ENCODE assay signal across 19 cellular contexts in the genomic region with DNA sequence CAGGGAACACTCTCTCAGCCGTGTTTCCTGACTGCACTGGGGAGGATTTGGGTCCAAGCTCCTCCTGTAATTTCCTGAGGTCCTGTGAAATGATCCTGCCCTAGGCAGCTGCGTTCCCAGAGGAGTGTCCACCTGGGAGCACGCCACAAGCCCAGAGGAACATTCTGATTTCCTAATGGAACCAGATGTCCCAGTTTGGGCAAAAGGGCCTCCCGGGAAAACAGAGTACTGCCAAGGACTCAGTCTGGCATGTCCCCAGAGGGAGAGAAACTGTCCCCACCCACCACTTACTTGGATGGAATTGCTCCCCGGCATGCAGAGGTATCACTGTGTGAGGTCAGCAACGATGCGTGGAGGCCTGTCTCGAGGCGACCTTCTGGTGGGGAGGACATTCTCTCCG. TPM values are rescaled to one million over a fixed set of nuclear protein-coding genes. Genes with fewer than 3 reads are reported as not detected.
DNase-seq lines count a peak whose midpoint lies in the region; ATAC-seq, FAIRE-seq and TF ChIP-seq lines count a peak whose summit lies in the region.
"Had no signal": no experiment of that assay in that cellular context is flagged by ENCODE, and none has a peak within 500 bp of the region (broad histone marks: within the 10 kb centered on the region; RNA-seq: fewer than 3 reads in every experiment).

No MANE protein-coding gene starts in this region.

- no peak for ATAC-seq in HG02981 (IDR thresholded peaks at IDR 0.05; ENCODE audit: unreplicated experiment)
- ATAC-seq: stimulated activated effector memory CD8-positive, alpha-beta T cell treated with anti-CD3 and anti-CD28 coated beads, Interleukin-12 subunit alpha, Interleukin-12 subunit beta, amount 100 ng/mL, for 72 hours had no signal

- no peak overlapping the region for H2AFZ ChIP-seq in astrocyte (ENCODE audit: low read depth, low read length)

- H3K4me2 ChIP-seq in BLaER1 (peak overlapping the region; percentile 33), astrocyte (ENCODE audit: low read length) (no peak overlapping the region)

- H3K9me3 ChIP-seq in BLaER1 (no peaks in the 10 kb centered on the region), astrocyte (ENCODE audit: insufficient read depth, low read depth, low read length) (no peaks in the 10 kb centered on the region), kidney (ENCODE audit: control insufficient read depth in 1 of 2, low read length in 2 of 2) (no peaks in the 10 kb centered on the region), small intestine (ENCODE audit: control insufficient read depth, low read depth) (no peaks in the 10 kb centered on the region)

- no peak overlapping the region for H3K4me3 ChIP-seq in BLaER1
- H3K4me3 ChIP-seq in astrocyte (ENCODE audit: insufficient read depth, low read depth, low read length), result no peak overlapping the region
- H3K4me3 ChIP-seq in kidney (ENCODE audit: low read length in 2 of 2), result peak overlapping the region in 1 of 2 donors; percentile 14
- peak overlapping the region in 1 of 2 donors; percentile 13 for H3K4me3 ChIP-seq in small intestine (ENCODE audit: low read depth in 1 of 2, low read length in 2 of 2)
- H3K4me3 ChIP-seq: cardiac muscle cell, SK-N-MC, skin epidermis had no signal

- H3K4me1 ChIP-seq in BLaER1 (peaks cover 31% of the 10 kb centered on the region), astrocyte (ENCODE audit: insufficient read depth, low read length) (peaks cover 6% of the 10 kb centered on the region), kidney (ENCODE audit: control insufficient read depth in 1 of 2, insufficient read depth in 1 of 2, low read depth in 1 of 2, low read length in 2 of 2) (peaks cover 13 to 19% of the 10 kb centered on the region in 2 donors), small intestine (ENCODE audit: control insufficient read depth in 2 of 2, insufficient read depth in 1 of 2, low read depth in 1 of 2, low read length in 1 of 2) (peaks cover 4 to 12% of the 10 kb centered on the region in 2 donors)

- DNase-seq in astrocyte (ENCODE audit: low read depth), result no peak
- DNase-seq in kidney, result peak; percentile 80
- no peak for DNase-seq in small intestine
- DNase-seq in T-helper 2 cell, result no peak
- DNase-seq in activated T-cell treated with anti-CD3 and anti-CD28 coated beads, Interleukin-2, amount 50 U/mL, for 24 hours, result no peak
- no peak for DNase-seq in ecto neural progenitor cell (ENCODE audit: low spot score)
- DNase-seq: activated CD4-positive, alpha-beta T cell treated with anti-CD3 and anti-CD28 coated beads, Interleukin-2, amount 10 ng/mL, durations not matched to agents 24 days and 14 days; activated T-cell treated with anti-CD3 and anti-CD28 coated beads for 4 hours; endodermal cell; KG1; NCI-H1105 had no signal

- H3K27me3 ChIP-seq in BLaER1 (no peaks in the 10 kb centered on the region), astrocyte (ENCODE audit: insufficient read depth, low read length) (no peaks in the 10 kb centered on the region), small intestine (ENCODE audit: control insufficient read depth in 2 of 2, insufficient read depth in 2 of 2, low read length in 2 of 2) (no peaks in the 10 kb centered on the region)
- H3K27me3 ChIP-seq: cardiac muscle cell had no signal

- no peaks in the 10 kb centered on the region for H4K20me1 ChIP-seq in BLaER1
- H4K20me1 ChIP-seq in astrocyte (ENCODE audit: insufficient read depth, low read length), result no peaks in the 10 kb centered on the region

- H3K27me3 Mint-ChIP-seq in astrocyte (ENCODE audit: low read depth, unreplicated experiment), result peaks cover 2% of the 10 kb centered on the region
- peaks cover 8% of the 10 kb centered on the region for H3K27me3 Mint-ChIP-seq in activated T-cell treated with anti-CD3 and anti-CD28 coated beads, Interleukin-2, amount 50 U/mL, for 24 hours
- H3K27me3 Mint-ChIP-seq: activated naive CD4-positive, alpha-beta T cell treated with anti-CD3 and anti-CD28 coated beads, Interleukin-2, amount 50 U/mL, for 24 hours had no signal

- FAIRE-seq in astrocyte (lab: Jason Lieb, UNC) (no peak), kidney (lab: Jason Lieb, UNC) (no peak), small intestine (lab: Jason Lieb, UNC) (no peak)

- TF ChIP-seq CTCF in astrocyte (IDR thresholded peaks at IDR 0.05; ENCODE audit: insufficient read depth, low read depth, low read length) (no peak), kidney (IDR thresholded peaks at IDR 0.05; ENCODE audit: borderline replicate concordance, extremely low read depth, insufficient read depth) (no peak)

- no peak overlapping the region for H3K27ac Mint-ChIP-seq in astrocyte (ENCODE audit: unreplicated experiment)
- H3K27ac Mint-ChIP-seq in activated T-cell treated with anti-CD3 and anti-CD28 coated beads, Interleukin-2, amount 50 U/mL, for 24 hours, result no peak overlapping the region
- H3K27ac Mint-ChIP-seq: activated CD4-positive, alpha-beta T cell treated with anti-CD3 and anti-CD28 coated beads, Interleukin-2, amount 10 ng/mL, durations not matched to agents 24 days and 14 days; activated naive CD4-positive, alpha-beta T cell treated with anti-CD3 and anti-CD28 coated beads, Interleukin-2, amount 50 U/mL, for 24 hours; endodermal cell; stimulated activated effector memory CD8-positive, alpha-beta T cell treated with anti-CD3 and anti-CD28 coated beads, Interleukin-12 subunit alpha, Interleukin-12 subunit beta, amount 100 ng/mL, for 72 hours had no signal

- intact Hi-C loops in kidney (cut with DNase I), result no loop called here

- H3K9ac ChIP-seq in BLaER1 (no peak overlapping the region), astrocyte (ENCODE audit: low read length) (no peak overlapping the region), kidney (ENCODE audit: low read length in 2 of 2) (no peak overlapping the region)

- peaks cover 17% of the 10 kb centered on the region for H3K4me1 Mint-ChIP-seq in astrocyte (ENCODE audit: low read depth, unreplicated experiment)
- peaks cover 22% of the 10 kb centered on the region for H3K4me1 Mint-ChIP-seq in activated T-cell treated with anti-CD3 and anti-CD28 coated beads, Interleukin-2, amount 50 U/mL, for 24 hours (ENCODE audit: low read depth)

- H3K27ac ChIP-seq in BLaER1 (no peak overlapping the region), astrocyte (ENCODE audit: low read depth, low read length) (no peak overlapping the region), kidney (ENCODE audit: low read depth in 2 of 2, low read length in 2 of 2) (peak overlapping the region; percentile 68 to 83), small intestine (ENCODE audit: low read depth in 1 of 2, low read length in 1 of 2) (peak overlapping the region; percentile 28 to 76)
- H3K27ac ChIP-seq: cardiac muscle cell, HL-60, SK-N-MC had no signal

- H3K79me2 ChIP-seq in astrocyte (ENCODE audit: insufficient read depth, low read length), result no peaks in the 10 kb centered on the region

- no peaks in the 10 kb centered on the region for H3K36me3 ChIP-seq in BLaER1
- no peaks in the 10 kb centered on the region for H3K36me3 ChIP-seq in astrocyte (ENCODE audit: insufficient read depth, low read length)
- no peaks in the 10 kb centered on the region for H3K36me3 ChIP-seq in kidney (ENCODE audit: control insufficient read depth in 1 of 2, insufficient read depth in 2 of 2, low read length in 2 of 2)
- no peaks in the 10 kb centered on the region for H3K36me3 ChIP-seq in small intestine (ENCODE audit: control insufficient read depth in 2 of 2, insufficient read depth in 2 of 2, low read length in 2 of 2)
- H3K36me3 ChIP-seq: cardiac muscle cell had no signal

- no peaks in the 10 kb centered on the region for H3K9me3 Mint-ChIP-seq in astrocyte (ENCODE audit: unreplicated experiment)
- no peaks in the 10 kb centered on the region for H3K9me3 Mint-ChIP-seq in activated T-cell treated with anti-CD3 and anti-CD28 coated beads, Interleukin-2, amount 50 U/mL, for 24 hours
- H3K9me3 Mint-ChIP-seq: activated CD4-positive, alpha-beta T cell treated with anti-CD3 and anti-CD28 coated beads, Interleukin-2, amount 10 ng/mL, durations not matched to agents 24 days and 14 days; activated naive CD4-positive, alpha-beta T cell treated with anti-CD3 and anti-CD28 coated beads, Interleukin-2, amount 50 U/mL, for 24 hours; endodermal cell; stimulated activated effector memory CD8-positive, alpha-beta T cell treated with anti-CD3 and anti-CD28 coated beads, Interleukin-12 subunit alpha, Interleukin-12 subunit beta, amount 100 ng/mL, for 72 hours had no signal

- no peaks in the 10 kb centered on the region for H3K36me3 Mint-ChIP-seq in astrocyte (ENCODE audit: low read depth, unreplicated experiment)
- no peaks in the 10 kb centered on the region for H3K36me3 Mint-ChIP-seq in activated T-cell treated with anti-CD3 and anti-CD28 coated beads, Interleukin-2, amount 50 U/mL, for 24 hours (ENCODE audit: low read depth)
- H3K36me3 Mint-ChIP-seq: activated naive CD4-positive, alpha-beta T cell treated with anti-CD3 and anti-CD28 coated beads, Interleukin-2, amount 50 U/mL, for 24 hours had no signal

- 20 to 49% (median 33%) methylated on average over 10 of the region's 10 CpGs for WGBS in small intestine, 3 donors

- peak overlapping the region; percentile 4 for H3K4me3 Mint-ChIP-seq in astrocyte (ENCODE audit: unreplicated experiment)
- H3K4me3 Mint-ChIP-seq in activated T-cell treated with anti-CD3 and anti-CD28 coated beads, Interleukin-2, amount 50 U/mL, for 24 hours, result no peak overlapping the region
- H3K4me3 Mint-ChIP-seq: activated CD4-positive, alpha-beta T cell treated with anti-CD3 and anti-CD28 coated beads, Interleukin-2, amount 10 ng/mL, durations not matched to agents 24 days and 14 days; activated naive CD4-positive, alpha-beta T cell treated with anti-CD3 and anti-CD28 coated beads, Interleukin-2, amount 50 U/mL, for 24 hours; endodermal cell; stimulated activated effector memory CD8-positive, alpha-beta T cell treated with anti-CD3 and anti-CD28 coated beads, Interleukin-12 subunit alpha, Interleukin-12 subunit beta, amount 100 ng/mL, for 72 hours had no signal

RNA-seq across cellular contexts. Expression of gene ASB13, which starts 34.5 kb away (rescaled TPM):
- total RNA-seq in astrocyte (4.7 and 4.8 TPM in 2 replicates), kidney (47.7 TPM)
- polyA plus RNA-seq in kidney (ENCODE audit: insufficient read depth, low read depth, low replicate concordance) (95.1 TPM), small intestine (100 to 1,000 TPM in 2 of 3 donors, 10 to 100 TPM in 1; 38.0 to 155 (median 104) TPM)

RNA-seq across cellular contexts. Expression of gene TASOR2, which starts 52.7 kb away (rescaled TPM):
- total RNA-seq in astrocyte (76.2 and 87.2 TPM in 2 replicates), kidney (58.8 TPM)
- polyA plus RNA-seq in kidney (ENCODE audit: insufficient read depth, low read depth, low replicate concordance) (3.9 TPM), small intestine (10 to 100 TPM in 1 of 3 donors, 1 to 10 TPM in 2; 5.4 to 11.4 (median 9.8) TPM)

Comparison
In these comparisons a context has a peak if more than half of its experiments do, and no peak if none do; other contexts are left out.
1. H3K27ac ChIP-seq: peak in kidney (2 of 2) and small intestine (2 of 2); none in BLaER1 (single experiment) and astrocyte (single experiment).